Comparison of ENCODE assay signal across 6 cellular contexts in genomic region chr2:87747791-87748190, GRCh38. TPM values are rescaled to one million over a fixed set of nuclear protein-coding genes. Genes with fewer than 3 reads are reported as not detected.
DNase-seq lines count a peak whose midpoint lies in the region; ATAC-seq and TF ChIP-seq lines count a peak whose summit lies in the region.
"Not testable (repeated sequence)": the region's sequence is repeated elsewhere in the genome, so short reads cannot be mapped to it uniquely, and the experiment has no call there.

Gene PLGLB2 (plus strand): TSS chr2:87748087. CDS start chr2:87748154, 67 bp downstream.

- not testable (repeated sequence) for H3K27me3 Mint-ChIP-seq in activated CD4-positive, alpha-beta T cell treated with anti-CD3 and anti-CD28 coated beads, Interleukin-2, amount 10 ng/mL, durations not matched to agents 24 days and 14 days

- H3K79me2 ChIP-seq in Karpas-422 (ENCODE audit: low read length); hepatocyte: not testable (repeated sequence)

- not testable (repeated sequence) for H3K4me1 Mint-ChIP-seq in activated CD4-positive, alpha-beta T cell treated with anti-CD3 and anti-CD28 coated beads, Interleukin-2, amount 10 ng/mL, durations not matched to agents 24 days and 14 days

- H3K4me2 ChIP-seq in Karpas-422 (ENCODE audit: low read depth, low read length, poor library complexity, severe bottlenecking); hepatocyte: not testable (repeated sequence)

- not testable (repeated sequence) for H4K20me1 ChIP-seq in Karpas-422 (ENCODE audit: insufficient read depth, low read depth, low read length); hepatocyte (ENCODE audit: insufficient read depth, poor library complexity, severe bottlenecking)

- not testable (repeated sequence) for H3K36me3 Mint-ChIP-seq in activated CD4-positive, alpha-beta T cell treated with anti-CD3 and anti-CD28 coated beads, Interleukin-2, amount 10 ng/mL, durations not matched to agents 24 days and 14 days (ENCODE audit: low read depth)

- H3K4me3 ChIP-seq in Karpas-422 (ENCODE audit: low read length); hepatocyte; upper lobe of right lung: not testable (repeated sequence)
- peak within 1 kb of the TSS in 2 of 3 donors; percentile 28 to 40 for H3K4me3 ChIP-seq in right lobe of liver

- TF ChIP-seq POLR2A in right lobe of liver (IDR thresholded peaks at IDR 0.05), result not testable (repeated sequence)

- ATAC-seq in left lobe of liver (peak; percentile 4), right lobe of liver (peak; percentile 3 to 26 (median 14))
- not testable (repeated sequence) for ATAC-seq in upper lobe of right lung

- H3K9me3 ChIP-seq in Karpas-422 (ENCODE audit: low read length); hepatocyte (ENCODE audit: low read depth); right lobe of liver; upper lobe of right lung: not testable (repeated sequence)

- TF ChIP-seq CTCF in hepatocyte (IDR thresholded peaks at IDR 0.05; ENCODE audit: poor library complexity); right lobe of liver (IDR thresholded peaks at IDR 0.05); upper lobe of right lung (IDR thresholded peaks at IDR 0.05): not testable (repeated sequence)

- H3K4me1 ChIP-seq in Karpas-422 (ENCODE audit: low read length); hepatocyte (ENCODE audit: insufficient read depth); right lobe of liver; upper lobe of right lung: not testable (repeated sequence)

- H3K9me3 Mint-ChIP-seq in activated CD4-positive, alpha-beta T cell treated with anti-CD3 and anti-CD28 coated beads, Interleukin-2, amount 10 ng/mL, durations not matched to agents 24 days and 14 days, result not testable (repeated sequence)

- not testable (repeated sequence) for H3K9ac ChIP-seq in Karpas-422 (ENCODE audit: low read length)

- H3K36me3 ChIP-seq in Karpas-422 (ENCODE audit: insufficient read depth, low read length); hepatocyte (replicated peaks; ENCODE audit: insufficient read depth, low read depth); right lobe of liver; upper lobe of right lung: not testable (repeated sequence)

- not testable (repeated sequence) for H3K27me3 ChIP-seq in Karpas-422 (ENCODE audit: low read length); hepatocyte; right lobe of liver; upper lobe of right lung

- not testable (repeated sequence) for H3K27ac Mint-ChIP-seq in activated CD4-positive, alpha-beta T cell treated with anti-CD3 and anti-CD28 coated beads, Interleukin-2, amount 10 ng/mL, durations not matched to agents 24 days and 14 days

- 100% methylated on average over 1 of the region's 3 CpGs for WGBS in hepatocyte (ENCODE audit: low lambda C conversion rate, missing lambda C conversion rate)
- 22% methylated on average over 1 of the region's 3 CpGs for WGBS in right lobe of liver (ENCODE audit: insufficient coverage, low coverage, low lambda C conversion rate, missing lambda C conversion rate)

- H2AFZ ChIP-seq in Karpas-422 (ENCODE audit: low read length); hepatocyte: not testable (repeated sequence)

- H3K27ac ChIP-seq in Karpas-422 (ENCODE audit: low read length); hepatocyte; upper lobe of right lung: not testable (repeated sequence)
- peak within 1 kb of the TSS in 2 of 3 donors; percentile 57 to 60 for H3K27ac ChIP-seq in right lobe of liver

- intact Hi-C loops in activated CD4-positive, alpha-beta T cell treated with anti-CD3 and anti-CD28 coated beads, Interleukin-2, amount 10 ng/mL, durations not matched to agents 24 days and 14 days (cut with micrococcal nuclease); right lobe of liver (cut with DNase I); upper lobe of right lung (cut with DNase I): not testable (repeated sequence)

- not testable (repeated sequence) for DNase-seq in Karpas-422; hepatocyte (ENCODE audit: low spot score)
- peak; percentile 50 for DNase-seq in activated CD4-positive, alpha-beta T cell treated with anti-CD3 and anti-CD28 coated beads, Interleukin-2, amount 10 ng/mL, durations not matched to agents 24 days and 14 days
- DNase-seq in left lobe of liver (ENCODE audit: low spot score), result peak; percentile 70
- peak; percentile 25 to 64 (median 60) for DNase-seq in right lobe of liver
- DNase-seq in upper lobe of right lung, result peak; percentile 3

- not testable (repeated sequence) for H3K9me2 ChIP-seq in Karpas-422 (replicated peaks; ENCODE audit: insufficient read depth, low read length); hepatocyte (replicated peaks; ENCODE audit: insufficient read depth)

- H3K4me3 Mint-ChIP-seq in activated CD4-positive, alpha-beta T cell treated with anti-CD3 and anti-CD28 coated beads, Interleukin-2, amount 10 ng/mL, durations not matched to agents 24 days and 14 days, result not testable (repeated sequence)

RNA-seq across cellular contexts. Expression of gene PLGLB2, which starts in this region (rescaled TPM):
- 3.2 and 11.1 TPM in 2 replicates for total RNA-seq in Karpas-422 (2014; rRNA removed; shearing (Covaris generic); ENCODE audit: low replicate concordance)
- total RNA-seq in activated CD4-positive, alpha-beta T cell treated with anti-CD3 and anti-CD28 coated beads, Interleukin-2, amount 10 ng/mL, durations not matched to agents 24 days and 14 days, result 1.8 and 2.7 TPM in 2 replicates
- total RNA-seq in hepatocyte, result 13.7 and 28.5 TPM in 2 replicates
- polyA plus RNA-seq in hepatocyte, result 11.5 and 13.7 TPM in 2 replicates
- total RNA-seq in left lobe of liver, result 254 TPM
- total RNA-seq in right lobe of liver, result 100 to 1,000 TPM; 293 to 562 (median 422) TPM
- 2.4 TPM for total RNA-seq in upper lobe of right lung
